ENCODE assay signal across 1 cellular context in the genomic region with DNA sequence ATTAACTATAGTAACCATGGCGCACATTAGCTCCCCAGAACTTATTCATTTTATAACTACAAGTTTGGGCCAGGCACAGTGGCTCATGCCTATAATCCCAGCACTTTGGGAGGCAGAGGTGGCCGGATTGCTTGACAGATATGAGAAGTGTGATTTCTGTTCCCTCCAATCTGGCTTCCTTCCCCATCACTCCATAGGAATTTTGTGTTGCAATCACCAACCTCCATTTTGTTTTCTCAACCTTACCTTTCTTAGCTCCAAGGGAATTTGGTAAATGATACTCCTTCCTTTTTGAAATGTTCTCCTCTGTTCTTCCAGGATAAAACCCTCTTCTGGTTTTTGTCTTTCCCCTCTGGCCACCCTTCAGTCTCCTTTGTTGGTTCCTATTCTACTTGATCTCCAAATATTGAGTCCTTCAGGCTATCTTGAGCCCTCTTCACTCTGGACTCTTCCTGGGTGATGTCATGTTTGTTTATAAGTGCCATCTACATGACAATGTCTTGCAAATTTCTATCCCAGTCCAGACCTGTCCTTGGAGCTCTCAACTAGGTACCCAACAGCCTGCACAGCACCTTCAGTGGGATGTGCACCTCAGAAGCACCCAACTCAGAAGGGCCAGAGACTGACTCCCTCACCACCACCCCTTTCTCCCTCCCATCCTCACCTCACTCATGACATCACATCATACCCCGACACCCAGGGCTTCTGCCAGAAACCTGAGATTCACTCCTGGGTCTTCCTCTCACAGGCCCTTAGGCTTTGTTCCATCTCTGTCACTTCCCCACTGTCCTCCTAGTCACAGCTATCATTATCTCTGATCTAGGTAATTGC.
TF ChIP-seq lines count a peak whose summit lies in the region.

No MANE protein-coding gene starts in this region.

TF ChIP-seq in endothelial cell of umbilical vein, 7 proteins besides CTCF, POLR2A, EP300 and RAD21:
- TF ChIP-seq, protein P1, sequence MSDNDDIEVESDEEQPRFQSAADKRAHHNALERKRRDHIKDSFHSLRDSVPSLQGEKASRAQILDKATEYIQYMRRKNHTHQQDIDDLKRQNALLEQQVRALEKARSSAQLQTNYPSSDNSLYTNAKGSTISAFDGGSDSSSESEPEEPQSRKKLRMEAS (IDR thresholded peaks at IDR 0.05; ENCODE audit: insufficient read depth, insufficient read length): no peak
- TF ChIP-seq POLR2AphosphoS5 (IDR thresholded peaks at IDR 0.05; ENCODE audit: insufficient read depth, low read depth, low read length) (no peak), MYC (IDR thresholded peaks at IDR 0.05; ENCODE audit: low read depth, low read length) (no peak), GATA2 (IDR thresholded peaks at IDR 0.05; ENCODE audit: insufficient read depth, insufficient read length, low read depth, low read length) (no peak), JUN (IDR thresholded peaks at IDR 0.05; ENCODE audit: borderline replicate concordance, insufficient read depth, insufficient read length, low read depth) (no peak)
